11 cellular contexts compared by ENCODE assay signal in the genomic region with DNA sequence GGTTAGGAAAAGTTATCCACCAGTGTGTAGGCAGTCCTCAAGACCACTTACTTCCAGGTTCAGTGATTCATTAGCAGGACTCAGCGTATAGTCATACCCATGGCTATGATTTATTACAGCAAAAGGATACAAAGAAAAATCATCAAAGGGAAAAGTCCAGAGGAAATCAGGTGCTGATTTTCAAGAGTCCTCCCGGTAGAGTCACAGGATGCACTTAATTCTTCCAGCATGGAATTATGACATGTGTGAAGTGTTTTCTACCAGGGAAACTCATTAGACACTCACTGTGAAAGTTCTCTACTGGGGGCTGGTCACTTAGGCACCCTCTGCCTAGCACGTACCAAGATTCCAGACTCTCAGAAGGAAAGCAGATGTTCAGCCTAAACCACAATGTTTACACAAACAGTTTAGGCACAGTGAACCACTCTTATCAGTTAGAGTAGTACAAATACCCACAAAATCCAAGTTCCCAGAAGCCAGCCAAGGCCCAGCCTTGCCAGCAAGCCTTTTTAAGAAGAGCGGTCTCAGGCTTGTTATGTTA. TPM values are rescaled to one million over a fixed set of nuclear protein-coding genes. Genes with fewer than 3 reads are reported as not detected.
DNase-seq lines count a peak whose midpoint lies in the region; ATAC-seq and TF ChIP-seq lines count a peak whose summit lies in the region.
"Had no signal": no experiment of that assay in that cellular context is flagged by ENCODE, and none has a peak within 500 bp of the region (broad histone marks: within the 10 kb centered on the region; RNA-seq: fewer than 3 reads in every experiment).

No MANE protein-coding gene starts in this region.

- H3K27ac ChIP-seq in right cardiac atrium (ENCODE audit: low read length) (peak overlapping the region; percentile 57), body of pancreas (peak overlapping the region in 1 of 4 donors; percentile 26), mesodermal cell (ENCODE audit: low read depth, low read length, severe bottlenecking) (peak overlapping the region; percentile 59)
- H3K27ac ChIP-seq: BLaER1 treated with 17β-estradiol and CSF1 and Interleukin-3, amounts not matched to agents 10 nM and 100 nM had no signal

- no peak overlapping the region for H3K4me3 ChIP-seq in right cardiac atrium (ENCODE audit: low read length)
- H3K4me3 ChIP-seq in body of pancreas: no peak overlapping the region
- H3K4me3 ChIP-seq in mesodermal cell (ENCODE audit: extremely low read depth, insufficient read depth, low read length, poor library complexity, severe bottlenecking): no peak overlapping the region
- H3K4me3 ChIP-seq: BLaER1 treated with 17β-estradiol and CSF1 and Interleukin-3, amounts not matched to agents 10 nM and 100 nM had no signal

- intact Hi-C loops in right cardiac atrium (cut with DNase I): no loop called here
- intact Hi-C loops in Right ventricle myocardium inferior (cut with DNase I): no loop called here
- intact Hi-C loops in body of pancreas (cut with DNase I): no loop called here

- no peak for TF ChIP-seq CTCF in body of pancreas (IDR thresholded peaks at IDR 0.05)

- peaks cover 2% of the 10 kb centered on the region for H3K4me1 ChIP-seq in right cardiac atrium (ENCODE audit: control insufficient read depth, insufficient read depth, low read length)
- peaks cover 54% of the 10 kb centered on the region for H3K4me1 ChIP-seq in body of pancreas
- H3K4me1 ChIP-seq in mesodermal cell (ENCODE audit: control insufficient read depth, insufficient read depth, low read length, poor library complexity, severe bottlenecking): peaks cover 48% of the 10 kb centered on the region

- ATAC-seq in right cardiac atrium (peak in 1 of 2 donors; percentile 38), Right ventricle myocardium inferior (no peak), body of pancreas (no peak), HG03442 (IDR thresholded peaks at IDR 0.05; ENCODE audit: unreplicated experiment) (no peak)

- TF ChIP-seq POLR2A in body of pancreas (IDR thresholded peaks at IDR 0.05): no peak

- no peaks in the 10 kb centered on the region for H3K36me3 ChIP-seq in body of pancreas (replicated peaks in 1 of 2; ENCODE audit: insufficient read depth in 1 of 2, low read depth in 2 of 2)
- no peaks in the 10 kb centered on the region for H3K36me3 ChIP-seq in mesodermal cell (ENCODE audit: control insufficient read depth, insufficient read depth, low read length)
- H3K36me3 ChIP-seq: BLaER1 treated with 17β-estradiol and CSF1 and Interleukin-3, amounts not matched to agents 10 nM and 100 nM had no signal

- 62% methylated on average over 4 of the region's 4 CpGs for WGBS in right cardiac atrium
- WGBS in body of pancreas, 2 donors: 44 to 47% methylated on average over 4 of the region's 4 CpGs
- 81 to 89% methylated on average over 3 of the region's 4 CpGs for WGBS in mesodermal cell (ENCODE audit: insufficient coverage in 2 of 2), 2 experiments

- H3K9me3 ChIP-seq in right cardiac atrium (ENCODE audit: control insufficient read depth, low read length): no peaks in the 10 kb centered on the region
- no peaks in the 10 kb centered on the region for H3K9me3 ChIP-seq in body of pancreas
- no peaks in the 10 kb centered on the region for H3K9me3 ChIP-seq in mesodermal cell (ENCODE audit: control insufficient read depth, low read length)
- H3K9me3 ChIP-seq: BLaER1 treated with 17β-estradiol and CSF1 and Interleukin-3, amounts not matched to agents 10 nM and 100 nM had no signal

- DNase-seq in right cardiac atrium: peak in 1 of 3 donors; percentile 73
- no peak for DNase-seq in Right ventricle myocardium inferior (ENCODE audit: missing footprints)
- peak in 3 of 4 donors; percentile 25 to 44 (median 29) for DNase-seq in body of pancreas
- no peak for DNase-seq in activated naive CD4-positive, alpha-beta T cell treated with Interleukin-2 at 50 U/mL for 16 hours
- DNase-seq in retina: no peak
- no peak for DNase-seq in activated CD4-positive, alpha-beta T cell treated with anti-CD3 and anti-CD28 coated beads for 1 hour
- DNase-seq: activated CD4-positive, alpha-beta T cell treated with anti-CD3 and anti-CD28 coated beads, Interleukin-2, amount 10 ng/mL, durations not matched to agents 7 days and 5 days; NCI-H524 treated with DMSO at 0.1 percent for 48 hours had no signal

- H3K27me3 ChIP-seq in right cardiac atrium (ENCODE audit: control insufficient read depth, insufficient read depth) (no peaks in the 10 kb centered on the region), body of pancreas (no peaks in the 10 kb centered on the region)
- H3K27me3 ChIP-seq: BLaER1 treated with 17β-estradiol and CSF1 and Interleukin-3, amounts not matched to agents 10 nM and 100 nM had no signal

RNA-seq across cellular contexts. Expression of gene WFDC3, which starts 10.2 kb away (rescaled TPM):
- total RNA-seq in right cardiac atrium (1 to 10 TPM in 1 of 4 donors, under 1 TPM in 1, not detected in 2; 0.57 to 1.4 TPM), Right ventricle myocardium inferior (1.1 TPM), body of pancreas (not detected)
- 1.2 TPM for polyA plus RNA-seq in right cardiac atrium
- not detected for polyA plus RNA-seq in mesodermal cell (2013, experiment 1 of 2)
- polyA plus RNA-seq in mesodermal cell (2013, experiment 2 of 2): not detected
- total RNA-seq: activated CD4-positive, alpha-beta T cell treated with anti-CD3 and anti-CD28 coated beads, Interleukin-2, amount 10 ng/mL, durations not matched to agents 7 days and 5 days had no signal

RNA-seq across cellular contexts. Expression of gene DNTTIP1, which starts 10.3 kb away (rescaled TPM):
- total RNA-seq in right cardiac atrium (10 to 100 TPM; 15.3 to 20.4 (median 17.5) TPM), Right ventricle myocardium inferior (12.4 TPM), body of pancreas (10 to 100 TPM; 14.8 to 18.9 TPM)
- 23.6 TPM for polyA plus RNA-seq in right cardiac atrium
- 40.4 TPM for polyA plus RNA-seq in mesodermal cell (2013, experiment 1 of 2)
- polyA plus RNA-seq in mesodermal cell (2013, experiment 2 of 2): 39.4 TPM

RNA-seq across cellular contexts. Expression of gene UBE2C, which starts 31.0 kb away (rescaled TPM):
- total RNA-seq in right cardiac atrium: 1 to 10 TPM in 2 of 4 donors, under 1 TPM in 1, not detected in 1; 0.85 to 2.1 (median 1.7) TPM
- polyA plus RNA-seq in right cardiac atrium: 0.25 TPM
- total RNA-seq in Right ventricle myocardium inferior: 1.7 TPM
- not detected for total RNA-seq in body of pancreas
- polyA plus RNA-seq in mesodermal cell (2013, experiment 1 of 2): 185 TPM
- polyA plus RNA-seq in mesodermal cell (2013, experiment 2 of 2): 157 TPM

RNA-seq across cellular contexts. Expression of gene TNNC2, which starts 45.7 kb away (rescaled TPM):
- under 1 TPM in 1 of 4 donors, not detected in 3; 0.46 TPM for total RNA-seq in right cardiac atrium
- 0.77 TPM for polyA plus RNA-seq in right cardiac atrium
- not detected for total RNA-seq in Right ventricle myocardium inferior
- not detected for total RNA-seq in body of pancreas
- polyA plus RNA-seq in mesodermal cell (2013, experiment 1 of 2): not detected
- not detected for polyA plus RNA-seq in mesodermal cell (2013, experiment 2 of 2)
- total RNA-seq: activated CD4-positive, alpha-beta T cell treated with anti-CD3 and anti-CD28 coated beads, Interleukin-2, amount 10 ng/mL, durations not matched to agents 7 days and 5 days had no signal

RNA-seq across cellular contexts. Expression of gene SNX21, which starts 52.1 kb away (rescaled TPM):
- 10 to 100 TPM; 25.8 to 30.7 (median 28.7) TPM for total RNA-seq in right cardiac atrium
- 23.5 TPM for polyA plus RNA-seq in right cardiac atrium
- total RNA-seq in Right ventricle myocardium inferior: 22.5 TPM
- total RNA-seq in body of pancreas: 10 to 100 TPM; 42.8 to 46.5 TPM
- 12.8 TPM for polyA plus RNA-seq in mesodermal cell (2013, experiment 1 of 2)
- polyA plus RNA-seq in mesodermal cell (2013, experiment 2 of 2): 10.8 TPM

Comparison
In these comparisons a context has a peak if more than half of its experiments do, and no peak if none do; other contexts are left out.
1. DNase-seq: peak in body of pancreas (3 of 4); none in Right ventricle myocardium inferior (single experiment), activated naive CD4-positive, alpha-beta T cell treated with Interleukin-2 at 50 U/mL for 16 hours (single experiment), retina (single experiment) and activated CD4-positive, alpha-beta T cell treated with anti-CD3 and anti-CD28 coated beads for 1 hour (single experiment).